ENCODE assay signal across 21 cellular contexts in the genomic region with DNA sequence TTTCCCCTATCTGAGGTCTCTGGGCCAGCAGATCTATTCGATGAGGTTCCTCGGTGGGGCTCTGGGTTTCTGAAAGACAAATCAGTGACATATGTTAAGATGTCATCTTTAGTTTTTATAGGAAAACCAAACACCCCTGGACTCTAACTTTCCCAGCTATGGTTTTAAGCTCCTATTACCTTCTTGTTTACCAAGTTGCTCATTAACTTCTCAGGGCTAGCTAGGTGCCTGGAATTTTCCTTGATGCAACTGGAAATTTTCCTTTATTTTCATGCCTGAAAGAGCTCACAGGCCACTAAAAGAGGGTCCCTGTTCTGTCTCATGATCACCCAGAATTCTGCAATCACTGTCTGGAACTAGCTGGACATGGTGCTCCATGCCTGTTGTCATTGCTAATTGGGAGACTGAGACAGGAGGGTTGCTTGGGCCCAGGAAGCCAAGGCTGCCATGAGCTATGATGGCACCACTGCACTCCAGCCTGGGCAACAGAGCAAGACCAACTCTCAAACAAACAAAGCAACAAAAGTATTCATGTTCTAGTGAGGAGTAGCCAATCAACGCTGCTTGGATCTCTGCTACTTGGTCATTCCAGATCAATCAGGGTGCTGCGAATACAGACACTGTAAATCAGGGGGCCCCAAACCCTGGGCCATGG.
"Had no signal": no experiment of that assay in that cellular context is flagged by ENCODE, and none has a peak within 500 bp of the region (broad histone marks: within the 10 kb centered on the region; RNA-seq: fewer than 3 reads in every experiment).

No MANE protein-coding gene starts in this region.

- FAIRE-seq: endometrium, frontal cortex, pancreas had no signal

- ATAC-seq: esophagus mucosa; heart right ventricle; left lobe of liver; mucosa of descending colon; naive thymus-derived CD8-positive, alpha-beta T cell; sciatic nerve; stimulated activated memory B cell treated with anti-CD40 and anti-IgM and Interleukin-4, amounts not matched to agents 10 μg/mL and 1 μg/mL and 100 μg/mL, for 72 hours had no signal

- H3K4me3 ChIP-seq: heart right ventricle, mucosa of descending colon, pancreas, spleen, tibial artery, upper lobe of left lung, vagina had no signal

- H3K27ac ChIP-seq: heart right ventricle, pancreas, spleen, tibial artery, upper lobe of left lung, vagina had no signal

- H3K27me3 ChIP-seq: heart right ventricle, pancreas, spleen, tibial artery, upper lobe of left lung, vagina had no signal

- H3K36me3 ChIP-seq: heart right ventricle, pancreas, spleen, tibial artery, upper lobe of left lung, vagina had no signal

- DNase-seq: effector memory CD4-positive, alpha-beta T cell; heart right ventricle; immature natural killer cell; mammary epithelial cell; mucosa of descending colon; naive thymus-derived CD8-positive, alpha-beta T cell; occipital lobe; pancreas; spleen; stimulated activated CD4-positive, alpha-beta T cell treated with anti-CD3 and anti-CD28 coated beads, Interleukin-15, amount 100 ng/mL, for 24 hours; stimulated activated CD4-positive, alpha-beta T cell treated with anti-CD3 and anti-CD28 coated beads, Interleukin-1b, Interleukin-23, amount 100 ng/mL, for 48 hours; stimulated activated CD4-positive, alpha-beta T cell treated with anti-CD3 and anti-CD28 coated beads, Interleukin-4, amount 100 ng/mL, for 24 hours; tibial artery; upper lobe of left lung had no signal

- H3K4me1 ChIP-seq: pancreas, spleen, upper lobe of left lung, vagina had no signal

- H3K9me3 ChIP-seq: pancreas, tibial artery, upper lobe of left lung, vagina had no signal
